12 cellular contexts compared by ENCODE assay signal in the genomic region with DNA sequence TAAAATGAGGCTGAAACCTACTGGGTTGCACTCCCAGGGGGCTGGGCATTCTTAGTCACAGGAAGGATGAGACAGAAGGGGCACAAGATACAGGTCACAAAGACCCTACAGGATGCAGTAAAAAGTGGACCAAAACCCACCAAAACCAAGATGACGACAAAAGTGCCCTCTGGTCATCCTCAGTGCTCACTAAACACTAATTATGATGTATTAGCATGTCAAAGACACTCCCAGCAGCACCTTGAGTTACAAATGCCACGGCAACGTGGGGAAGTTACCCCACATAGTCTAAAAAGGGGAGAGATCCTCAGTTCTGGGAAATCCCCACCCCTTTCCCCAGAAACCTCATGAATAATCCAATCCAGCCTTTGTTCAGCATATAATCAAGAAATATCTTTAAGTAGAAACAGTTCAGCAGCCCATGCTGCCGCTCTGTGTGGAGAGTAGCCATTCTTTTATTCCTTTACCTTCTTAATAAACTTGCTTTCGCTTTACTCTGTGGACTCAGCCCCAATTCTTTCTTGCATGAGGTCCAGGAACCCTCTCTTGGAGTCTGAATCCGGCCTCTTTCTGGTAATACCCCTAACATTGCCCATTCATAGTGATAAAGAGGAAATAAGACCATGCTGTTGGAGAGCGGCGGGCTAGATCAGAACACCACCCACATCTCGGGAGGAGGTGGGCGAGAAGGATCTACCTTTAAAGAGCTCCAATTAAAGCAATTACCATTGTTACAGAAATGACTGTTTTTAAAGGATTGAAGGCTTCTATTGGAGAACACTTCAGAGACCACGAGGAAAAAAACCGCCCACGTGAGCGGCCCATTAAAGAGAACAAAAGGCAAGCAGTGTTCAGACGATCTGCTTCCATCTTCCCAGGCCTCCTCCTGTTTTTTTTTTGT.
DNase-seq lines count a peak whose midpoint lies in the region; ATAC-seq and TF ChIP-seq lines count a peak whose summit lies in the region.
"Had no signal": no experiment of that assay in that cellular context is flagged by ENCODE, and none has a peak within 500 bp of the region (broad histone marks: within the 10 kb centered on the region; RNA-seq: fewer than 3 reads in every experiment).

No MANE protein-coding gene starts in this region.

- peak; percentile 61 for ATAC-seq in HG02852 (IDR thresholded peaks at IDR 0.05; ENCODE audit: unreplicated experiment)
- peak; percentile 79 to 85 for ATAC-seq in activated T-cell treated with anti-CD3 and anti-CD28 coated beads, Interleukin-2, amount 50 U/mL, for 4 hours

- no peak for TF ChIP-seq POLR2A in esophagus muscularis mucosa (IDR thresholded peaks at IDR 0.05; ENCODE audit: low read depth)

- peaks cover 0 to 7% (median 0%) of the 10 kb centered on the region in 4 donors for H3K27me3 ChIP-seq in esophagus muscularis mucosa

- no peaks in the 10 kb centered on the region for H3K9me3 Mint-ChIP-seq in activated T-cell treated with anti-CD3 and anti-CD28 coated beads, Interleukin-2, amount 50 U/mL, for 4 hours

- DNase-seq in NCI-H748 (lab: John Stamatoyannopoulos, UW; ENCODE audit: unreplicated experiment) (peak; percentile 68), NCI-H748 treated with DMSO at 0.1 percent for 48 hours (lab: John Stamatoyannopoulos, UW) (no peak), NCI-H526 treated with DMSO at 0.1 percent for 48 hours (lab: John Stamatoyannopoulos, UW) (no peak), esophagus muscularis mucosa (ENCODE audit: extremely low spot score) (no peak), T-helper 9 cell (no peak)
- DNase-seq in activated T-cell treated with anti-CD3 and anti-CD28 coated beads, Interleukin-2, amount 50 U/mL, for 4 hours = peak; percentile 21
- peak in 2 of 3 experiments; percentile 10 to 46 for DNase-seq in stimulated activated CD4-positive, alpha-beta T cell treated with anti-CD3 and anti-CD28 coated beads, TNF-alpha, amount 100 ng/mL, for 24 hours (ENCODE audit: low read depth in 3 of 3)
- DNase-seq: activated gamma-delta T cell, kidney glomerular epithelial cell, NCI-H1092 treated with DMSO at 0.1 percent for 48 hours, SHP77 had no signal

- intact Hi-C loops in esophagus muscularis mucosa (cut with DNase I) = no loop called here

- no peaks in the 10 kb centered on the region for H3K27me3 Mint-ChIP-seq in activated T-cell treated with anti-CD3 and anti-CD28 coated beads, Interleukin-2, amount 50 U/mL, for 4 hours (ENCODE audit: low read depth)

- H3K4me1 ChIP-seq in esophagus muscularis mucosa = no peaks in the 10 kb centered on the region

- no peak for TF ChIP-seq EP300 in esophagus muscularis mucosa (IDR thresholded peaks at IDR 0.05)

- no peak for TF ChIP-seq CTCF in esophagus muscularis mucosa (IDR thresholded peaks at IDR 0.05)

- no peaks in the 10 kb centered on the region for H3K36me3 Mint-ChIP-seq in activated T-cell treated with anti-CD3 and anti-CD28 coated beads, Interleukin-2, amount 50 U/mL, for 4 hours (ENCODE audit: insufficient read depth)

- H3K4me3 ChIP-seq in esophagus muscularis mucosa = no peak overlapping the region

- peak overlapping the region; percentile 61 for H3K4me3 Mint-ChIP-seq in activated T-cell treated with anti-CD3 and anti-CD28 coated beads, Interleukin-2, amount 50 U/mL, for 4 hours

- peaks cover 20% of the 10 kb centered on the region for H3K4me1 Mint-ChIP-seq in activated T-cell treated with anti-CD3 and anti-CD28 coated beads, Interleukin-2, amount 50 U/mL, for 4 hours (ENCODE audit: low read depth)

- H3K27ac ChIP-seq in esophagus muscularis mucosa (replicated peaks in 1 of 4) = no peak overlapping the region

- H3K36me3 ChIP-seq in esophagus muscularis mucosa = no peaks in the 10 kb centered on the region

- H3K9me3 ChIP-seq in esophagus muscularis mucosa = no peaks in the 10 kb centered on the region

- WGBS in esophagus muscularis mucosa = 86% methylated on average over 15 of the region's 15 CpGs

Comparison
In these comparisons a context has a peak if more than half of its experiments do, and no peak if none do; other contexts are left out.
1. DNase-seq: peak in NCI-H748 (single experiment), activated T-cell treated with anti-CD3 and anti-CD28 coated beads, Interleukin-2, amount 50 U/mL, for 4 hours (single experiment) and stimulated activated CD4-positive, alpha-beta T cell treated with anti-CD3 and anti-CD28 coated beads, TNF-alpha, amount 100 ng/mL, for 24 hours (2 of 3); none in NCI-H748 treated with DMSO at 0.1 percent for 48 hours (single experiment), NCI-H526 treated with DMSO at 0.1 percent for 48 hours (single experiment), esophagus muscularis mucosa (single experiment) and T-helper 9 cell (single experiment).